Comparison of ENCODE assay signal across 17 cellular contexts in genomic region chr7:130305677-130306076, GRCh38. TPM values are rescaled to one million over a fixed set of nuclear protein-coding genes. Genes with fewer than 3 reads are reported as not detected.
DNase-seq lines count a peak whose midpoint lies in the region; ATAC-seq and TF ChIP-seq lines count a peak whose summit lies in the region.
"Had no signal": no experiment of that assay in that cellular context is flagged by ENCODE, and none has a peak within 500 bp of the region (broad histone marks: within the 10 kb centered on the region; RNA-seq: fewer than 3 reads in every experiment).

No MANE protein-coding gene starts in this region.

- no peak overlapping the region for H3K27ac Mint-ChIP-seq in neural progenitor cell
- H3K27ac Mint-ChIP-seq: CD8-positive, alpha-beta T cell; H9 had no signal

- DNase-seq in BE2C (peak; percentile 12), left kidney (ENCODE audit: low read depth, low spot score) (peak; percentile 35), neural progenitor cell (ENCODE audit: low spot score) (no peak), aorta (no peak), SK-N-DZ (ENCODE audit: low spot score) (no peak), occipital lobe (lab: John Stamatoyannopoulos, UW) (no peak)
- no peak for DNase-seq in stimulated activated CD4-positive, alpha-beta T cell treated with anti-CD3 and anti-CD28 coated beads, Interleukin-15, amount 100 ng/mL, for 24 hours
- DNase-seq: 8988T; Calu3; CD8-positive, alpha-beta T cell; DMS79 treated with DMSO at 0.1 percent for 48 hours; GF-D8; H9 had no signal

- no peaks in the 10 kb centered on the region for H3F3A ChIP-seq in neural progenitor cell (ENCODE audit: low read depth)

- intact Hi-C loops in aorta (cut with DNase I): no loop called here

- no peaks in the 10 kb centered on the region for H3K79me2 ChIP-seq in neural progenitor cell (ENCODE audit: low read depth)

- 82 to 89% methylated on average over 10 to 13 of the region's 13 CpGs for WGBS in aorta, 2 donors

- H4K20me1 ChIP-seq in neural progenitor cell (ENCODE audit: low read depth): no peaks in the 10 kb centered on the region
- H4K20me1 ChIP-seq: BLaER1 treated with 17β-estradiol and CSF1 and Interleukin-3, amounts not matched to agents 10 nM and 100 nM had no signal

- H3K4me2 ChIP-seq in neural progenitor cell: no peak overlapping the region
- H3K4me2 ChIP-seq: BLaER1 treated with 17β-estradiol and CSF1 and Interleukin-3, amounts not matched to agents 10 nM and 100 nM had no signal

- no peaks in the 10 kb centered on the region for H3K36me3 ChIP-seq in BE2C
- H3K36me3 ChIP-seq in neural progenitor cell: no peaks in the 10 kb centered on the region
- no peaks in the 10 kb centered on the region for H3K36me3 ChIP-seq in aorta (ENCODE audit: control insufficient read depth in 1 of 2, insufficient read depth in 2 of 2, low read length in 1 of 2)
- H3K36me3 ChIP-seq: BLaER1 treated with 17β-estradiol and CSF1 and Interleukin-3, amounts not matched to agents 10 nM and 100 nM had no signal

- peak; percentile 37 for ATAC-seq in aorta (ENCODE audit: low FRiP score)
- ATAC-seq: CD8-positive, alpha-beta T cell had no signal

- H2AFZ ChIP-seq in neural progenitor cell (replicated peaks): peak overlapping the region; percentile 50

- no peak for TF ChIP-seq CTCF in BE2C (IDR thresholded peaks at IDR 0.05; ENCODE audit: low read depth, low read length)
- no peak for TF ChIP-seq CTCF in neural progenitor cell (IDR thresholded peaks at IDR 0.05)

- H3K4me3 ChIP-seq in BE2C (ENCODE audit: low read depth, low read length): 0 out of 2 replicates have a peak overlapping the region, but pooled peaks have one; percentile 5
- H3K4me3 ChIP-seq in neural progenitor cell: no peak overlapping the region
- no peak overlapping the region for H3K4me3 ChIP-seq in aorta (ENCODE audit: low read length in 2 of 2)
- H3K4me3 ChIP-seq: BLaER1 treated with 17β-estradiol and CSF1 and Interleukin-3, amounts not matched to agents 10 nM and 100 nM had no signal

- peaks cover 12% of the 10 kb centered on the region for H3K27me3 Mint-ChIP-seq in neural progenitor cell (ENCODE audit: insufficient read depth, low read depth)

- H3K4me3 Mint-ChIP-seq in neural progenitor cell: no peak overlapping the region
- H3K4me3 Mint-ChIP-seq: CD8-positive, alpha-beta T cell; H9 had no signal

- no peak overlapping the region for H3K9ac ChIP-seq in neural progenitor cell
- H3K9ac ChIP-seq: BLaER1 treated with 17β-estradiol and CSF1 and Interleukin-3, amounts not matched to agents 10 nM and 100 nM had no signal

- no peaks in the 10 kb centered on the region; the same call in 1 of the 2 replicates for H3K4me1 ChIP-seq in BE2C
- no peaks in the 10 kb centered on the region for H3K4me1 ChIP-seq in neural progenitor cell
- no peaks in the 10 kb centered on the region for H3K4me1 ChIP-seq in aorta (ENCODE audit: control insufficient read depth in 1 of 2, insufficient read depth in 2 of 2, low read length in 2 of 2)

- H3K27ac ChIP-seq in neural progenitor cell: no peak overlapping the region
- no peak overlapping the region for H3K27ac ChIP-seq in aorta (ENCODE audit: low read depth in 1 of 2, low read length in 2 of 2)
- H3K27ac ChIP-seq: BLaER1 treated with 17β-estradiol and CSF1 and Interleukin-3, amounts not matched to agents 10 nM and 100 nM had no signal

- H3K27me3 ChIP-seq in BE2C: no peaks in the 10 kb centered on the region
- H3K27me3 ChIP-seq in neural progenitor cell: no peaks in the 10 kb centered on the region
- H3K27me3 ChIP-seq in aorta (ENCODE audit: control insufficient read depth in 1 of 2, insufficient read depth in 2 of 2, low read length in 1 of 2): no peaks in the 10 kb centered on the region
- H3K27me3 ChIP-seq: BLaER1 treated with 17β-estradiol and CSF1 and Interleukin-3, amounts not matched to agents 10 nM and 100 nM had no signal

- H3K4me1 Mint-ChIP-seq in neural progenitor cell: peaks cover 3% of the 10 kb centered on the region
- H3K4me1 Mint-ChIP-seq: H9 had no signal

- H3K9me3 ChIP-seq in BE2C: peaks cover 2% of the 10 kb centered on the region; the same call in 1 of the 2 replicates
- H3K9me3 ChIP-seq in neural progenitor cell (ENCODE audit: low read depth): no peaks in the 10 kb centered on the region
- H3K9me3 ChIP-seq in aorta (ENCODE audit: control insufficient read depth, low read length): no peaks in the 10 kb centered on the region

- peaks cover 5% of the 10 kb centered on the region for H3K9me3 Mint-ChIP-seq in neural progenitor cell
- H3K9me3 Mint-ChIP-seq: CD8-positive, alpha-beta T cell; H9 had no signal

- no peaks in the 10 kb centered on the region for H3K36me3 Mint-ChIP-seq in neural progenitor cell
- H3K36me3 Mint-ChIP-seq: CD8-positive, alpha-beta T cell had no signal

RNA-seq across cellular contexts. Expression of gene CPA4, which starts 12.7 kb away (rescaled TPM):
- polyA plus RNA-seq in BE2C (2012; ENCODE audit: insufficient read depth, insufficient read length, low read depth): not detected
- total RNA-seq in neural progenitor cell (ENCODE audit: low replicate concordance) (not detected in 2 replicates), aorta (1 to 10 TPM in 1 of 2 donors, under 1 TPM in 1; 0.45 to 1.0 TPM), occipital lobe (0.78 TPM)
- under 1 TPM in 1 of 2 donors, not detected in 1; 0.18 TPM for polyA plus RNA-seq in aorta
- not detected in 2 replicates for polyA plus RNA-seq in SK-N-DZ (2014; cell fraction: cytosol; rRNA removed)
- polyA plus RNA-seq in SK-N-DZ (2014; cell fraction: nucleus; rRNA removed): 0.21 TPM in 1 of 2 replicates, not detected in the other
- total RNA-seq: A673; Calu3; CD8-positive, alpha-beta T cell; H1; H9; HT-29 had no signal

RNA-seq across cellular contexts. Expression of gene CPA5, which starts 38.9 kb away (rescaled TPM):
- polyA plus RNA-seq in BE2C (2012; ENCODE audit: insufficient read depth, insufficient read length, low read depth): not detected
- total RNA-seq in neural progenitor cell (ENCODE audit: low replicate concordance): 0.50 TPM in 1 of 2 replicates, not detected in the other
- not detected for total RNA-seq in aorta
- polyA plus RNA-seq in aorta: not detected
- not detected in 2 replicates for polyA plus RNA-seq in SK-N-DZ (2014; cell fraction: cytosol; rRNA removed)
- 0.20 TPM in 1 of 2 replicates, not detected in the other for polyA plus RNA-seq in SK-N-DZ (2014; cell fraction: nucleus; rRNA removed)
- not detected for total RNA-seq in occipital lobe
- total RNA-seq: A673; Calu3; CD8-positive, alpha-beta T cell; H1; H9; HT-29 had no signal

RNA-seq across cellular contexts. Expression of gene CPA2, which starts 39.0 kb away (rescaled TPM):
- not detected for polyA plus RNA-seq in BE2C (2012; ENCODE audit: insufficient read depth, insufficient read length, low read depth)
- total RNA-seq in neural progenitor cell (ENCODE audit: low replicate concordance) (0.65 and 0.82 TPM in 2 replicates), aorta (1 to 10 TPM in 1 of 2 donors, under 1 TPM in 1; 0.72 to 1.0 TPM), occipital lobe (not detected)
- 1 to 10 TPM in 1 of 2 donors, under 1 TPM in 1; 0.38 to 2.8 TPM for polyA plus RNA-seq in aorta
- polyA plus RNA-seq in SK-N-DZ (2014; cell fraction: cytosol; rRNA removed): not detected in 2 replicates
- not detected in 2 replicates for polyA plus RNA-seq in SK-N-DZ (2014; cell fraction: nucleus; rRNA removed)
- total RNA-seq: Calu3; CD8-positive, alpha-beta T cell; H1; H9; HT-29 had no signal

Comparison
In these comparisons a context has a peak if more than half of its experiments do, and no peak if none do; other contexts are left out.
1. DNase-seq: peak in BE2C (single experiment) and left kidney (single experiment); none in neural progenitor cell (single experiment), aorta (0 of 2), SK-N-DZ (single experiment), occipital lobe (single experiment) and stimulated activated CD4-positive, alpha-beta T cell treated with anti-CD3 and anti-CD28 coated beads, Interleukin-15, amount 100 ng/mL, for 24 hours (single experiment).